In the genomic region with DNA sequence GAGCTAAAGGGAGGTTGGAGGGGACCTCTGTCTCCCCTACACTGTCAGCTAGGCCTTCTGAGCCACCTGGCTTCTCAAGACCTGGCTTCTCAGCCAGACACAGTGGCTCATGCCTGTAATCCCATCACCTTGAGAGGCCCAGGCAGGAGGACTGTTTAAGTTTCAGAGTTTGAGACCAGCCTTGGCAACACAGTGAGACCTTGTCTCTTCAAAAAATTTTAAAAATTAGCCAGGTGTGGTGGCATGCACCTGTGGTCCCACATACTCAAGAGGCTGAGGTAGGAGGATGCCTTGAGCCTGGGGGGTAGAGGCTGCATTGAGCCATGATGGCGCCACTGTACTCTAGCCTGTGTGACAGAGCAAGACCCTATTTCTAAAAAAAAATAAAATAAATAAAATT, we compare ENCODE assay signal across 1 cellular context.
TF ChIP-seq lines count a peak whose summit lies in the region.

No MANE protein-coding gene starts in this region.

TF ChIP-seq in GM12878, 131 proteins besides CTCF, POLR2A, EP300 and RAD21:
- no peak for TF ChIP-seq PML (IDR thresholded peaks at IDR 0.05; ENCODE audit: low read length)
- no peak for TF ChIP-seq JUNB (IDR thresholded peaks at IDR 0.05)
- TF ChIP-seq CREB1 (IDR thresholded peaks at IDR 0.05; ENCODE audit: low read depth): no peak
- TF ChIP-seq MAX (IDR thresholded peaks at IDR 0.05; ENCODE audit: low read depth, low read length): no peak
- TF ChIP-seq ZNF24 (IDR thresholded peaks at IDR 0.05): no peak
- TF ChIP-seq SIX5 (IDR thresholded peaks at IDR 0.05; ENCODE audit: low read depth, low read length, severe bottlenecking): no peak
- TF ChIP-seq CHD2 (IDR thresholded peaks at IDR 0.05; ENCODE audit: borderline replicate concordance, low read depth, low read length): no peak
- no peak for TF ChIP-seq EGR1 (IDR thresholded peaks at IDR 0.05; ENCODE audit: borderline replicate concordance in 1 of 2, low read depth in 2 of 2, low read length in 2 of 2)
- no peak for TF ChIP-seq ETV6 (conservative IDR thresholded peaks at IDR 0.05 in 1 of 2, IDR thresholded peaks at IDR 0.05 in 1 of 2; ENCODE audit: borderline replicate concordance in 1 of 2, low read depth in 1 of 2)
- no peak for TF ChIP-seq TCF3 (IDR thresholded peaks at IDR 0.05; ENCODE audit: borderline replicate concordance, insufficient read depth, low read depth, low read length)
- TF ChIP-seq RELA (IDR thresholded peaks at IDR 0.05; ENCODE audit: borderline replicate concordance, partially characterized antibody): no peak
- no peak for TF ChIP-seq NFYA (IDR thresholded peaks at IDR 0.05; ENCODE audit: borderline replicate concordance, low read depth, low read length)
- TF ChIP-seq, protein P1, sequence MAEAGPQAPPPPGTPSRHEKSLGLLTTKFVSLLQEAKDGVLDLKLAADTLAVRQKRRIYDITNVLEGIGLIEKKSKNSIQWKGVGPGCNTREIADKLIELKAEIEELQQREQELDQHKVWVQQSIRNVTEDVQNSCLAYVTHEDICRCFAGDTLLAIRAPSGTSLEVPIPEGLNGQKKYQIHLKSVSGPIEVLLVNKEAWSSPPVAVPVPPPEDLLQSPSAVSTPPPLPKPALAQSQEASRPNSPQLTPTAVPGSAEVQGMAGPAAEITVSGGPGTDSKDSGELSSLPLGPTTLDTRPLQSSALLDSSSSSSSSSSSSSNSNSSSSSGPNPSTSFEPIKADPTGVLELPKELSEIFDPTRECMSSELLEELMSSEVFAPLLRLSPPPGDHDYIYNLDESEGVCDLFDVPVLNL (IDR thresholded peaks at IDR 0.05; ENCODE audit: low read depth, low read length): no peak
- TF ChIP-seq, protein P2, sequence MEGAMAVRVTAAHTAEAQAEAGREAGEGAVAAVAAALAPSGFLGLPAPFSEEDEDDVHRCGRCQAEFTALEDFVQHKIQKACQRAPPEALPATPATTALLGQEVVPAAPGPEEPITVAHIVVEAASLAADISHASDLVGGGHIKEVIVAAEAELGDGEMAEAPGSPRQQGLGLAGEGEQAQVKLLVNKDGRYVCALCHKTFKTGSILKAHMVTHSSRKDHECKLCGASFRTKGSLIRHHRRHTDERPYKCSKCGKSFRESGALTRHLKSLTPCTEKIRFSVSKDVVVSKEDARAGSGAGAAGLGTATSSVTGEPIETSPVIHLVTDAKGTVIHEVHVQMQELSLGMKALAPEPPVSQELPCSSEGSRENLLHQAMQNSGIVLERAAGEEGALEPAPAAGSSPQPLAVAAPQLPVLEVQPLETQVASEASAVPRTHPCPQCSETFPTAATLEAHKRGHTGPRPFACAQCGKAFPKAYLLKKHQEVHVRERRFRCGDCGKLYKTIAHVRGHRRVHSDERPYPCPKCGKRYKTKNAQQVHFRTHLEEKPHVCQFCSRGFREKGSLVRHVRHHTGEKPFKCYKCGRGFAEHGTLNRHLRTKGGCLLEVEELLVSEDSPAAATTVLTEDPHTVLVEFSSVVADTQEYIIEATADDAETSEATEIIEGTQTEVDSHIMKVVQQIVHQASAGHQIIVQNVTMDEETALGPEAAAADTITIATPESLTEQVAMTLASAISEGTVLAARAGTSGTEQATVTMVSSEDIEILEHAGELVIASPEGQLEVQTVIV (IDR thresholded peaks at IDR 0.05; ENCODE audit: borderline replicate concordance, partially characterized antibody): no peak
- TF ChIP-seq RELB (IDR thresholded peaks at IDR 0.05; ENCODE audit: low read depth): no peak
- TF ChIP-seq TBL1XR1 (IDR thresholded peaks at IDR 0.05; ENCODE audit: low read depth, low read length): no peak
